8 cellular contexts compared by ENCODE assay signal in the genomic region with DNA sequence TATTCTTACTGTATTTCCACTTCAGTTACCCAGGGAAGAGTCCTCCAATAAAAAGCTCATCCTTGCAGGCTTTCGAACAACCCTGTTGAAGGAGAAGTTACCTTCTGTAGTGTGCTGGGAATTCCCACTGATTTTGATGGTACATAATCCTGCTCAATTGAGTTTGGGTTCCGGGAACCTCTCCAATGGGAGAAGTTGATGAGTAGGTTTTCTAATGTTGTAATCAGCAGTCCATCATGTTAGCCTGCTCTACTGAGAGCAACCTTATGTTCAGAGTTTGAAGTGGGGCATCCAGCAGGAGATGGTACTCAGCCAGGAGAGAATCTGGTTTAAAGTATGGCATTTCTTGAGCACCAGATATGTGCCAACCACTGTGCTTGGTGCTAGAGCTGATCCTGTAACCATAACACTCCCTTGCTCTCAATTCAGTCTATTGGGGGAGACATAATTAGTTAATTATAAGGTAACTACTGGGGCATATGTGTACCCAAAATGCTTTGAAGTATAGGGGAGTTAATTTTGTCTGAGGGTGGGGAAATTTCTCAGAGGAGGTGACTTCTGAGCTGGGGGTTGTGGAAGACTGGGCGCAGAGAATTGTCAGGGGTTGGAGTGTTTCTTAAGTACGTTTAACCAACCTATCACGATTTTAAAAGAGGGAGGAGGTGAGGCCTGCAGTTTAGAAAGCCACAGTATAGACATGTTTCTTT. TPM values are rescaled to one million over a fixed set of nuclear protein-coding genes. Genes with fewer than 3 reads are reported as not detected.
DNase-seq lines count a peak whose midpoint lies in the region; TF ChIP-seq lines count a peak whose summit lies in the region.

No MANE protein-coding gene starts in this region.

- H3K4me3 ChIP-seq in NB4 (ENCODE audit: low read depth, low read length) (peak overlapping the region; percentile 88), osteoblast (ENCODE audit: insufficient read depth, low read length) (peak overlapping the region; percentile 93)
- H3K4me3 ChIP-seq in effector memory CD4-positive, alpha-beta T cell (ENCODE audit: insufficient read depth, low read depth, low read length, poor library complexity, severe bottlenecking), result peak overlapping the region; percentile 18

- H3K4me1 ChIP-seq in effector memory CD4-positive, alpha-beta T cell (ENCODE audit: control insufficient read depth, insufficient read depth, low read length, poor library complexity, severe bottlenecking), result peaks cover 23% of the 10 kb centered on the region
- H3K4me1 ChIP-seq in osteoblast (ENCODE audit: insufficient read depth, low read length), result peaks cover 36% of the 10 kb centered on the region

- no peaks in the 10 kb centered on the region for H3K9me3 Mint-ChIP-seq in Calu3 (ENCODE audit: low read depth, unreplicated experiment)

- H3K27ac ChIP-seq in effector memory CD4-positive, alpha-beta T cell (ENCODE audit: insufficient read depth, low read length, poor library complexity, severe bottlenecking), result no peak overlapping the region
- peak overlapping the region; percentile 96 for H3K27ac ChIP-seq in osteoblast (ENCODE audit: low read depth, low read length)

- no peaks in the 10 kb centered on the region for H3K36me3 ChIP-seq in effector memory CD4-positive, alpha-beta T cell (ENCODE audit: control insufficient read depth, insufficient read depth, low read length)
- no peaks in the 10 kb centered on the region for H3K36me3 ChIP-seq in osteoblast (ENCODE audit: insufficient read depth, low read length)

- H3K27me3 Mint-ChIP-seq in Calu3 (ENCODE audit: unreplicated experiment), result no peaks in the 10 kb centered on the region

- no peak overlapping the region for H2AFZ ChIP-seq in osteoblast (ENCODE audit: low read length)

- peaks cover 45% of the 10 kb centered on the region for H4K20me1 ChIP-seq in osteoblast (ENCODE audit: insufficient read depth, low read length)

- no peaks in the 10 kb centered on the region for H3K27me3 ChIP-seq in effector memory CD4-positive, alpha-beta T cell (replicated peaks; ENCODE audit: control insufficient read depth, insufficient read depth, low read length, poor library complexity, severe bottlenecking)
- H3K27me3 ChIP-seq in osteoblast (ENCODE audit: insufficient read depth, low read length), result no peaks in the 10 kb centered on the region

- TF ChIP-seq CTCF in Calu3 (IDR thresholded peaks at IDR 0.05; ENCODE audit: unreplicated experiment) (no peak), NB4 (IDR thresholded peaks at IDR 0.05; ENCODE audit: low read depth, low read length) (no peak), osteoblast (IDR thresholded peaks at IDR 0.05; ENCODE audit: extremely low read depth, low read depth, low read length) (no peak)

- intact Hi-C loops in Calu3 (cut with micrococcal nuclease; ENCODE audit: unreplicated experiment), result loop anchor here (1.0 to 5.0 kb wide), 4 partner anchors 8 to 48 kb away; no protein-coding TSS in a partner anchor

- peaks cover 80% of the 10 kb centered on the region for H3K36me3 Mint-ChIP-seq in Calu3 (ENCODE audit: insufficient read depth, unreplicated experiment)

- H3K4me3 Mint-ChIP-seq in Calu3 (ENCODE audit: low read depth, unreplicated experiment), result peak overlapping the region; percentile 83

- no TSS peak for BruUV-seq in Calu3 (replicated peaks; lab: Mats Ljungman, UMichigan)

- peaks cover 64% of the 10 kb centered on the region for H3K4me1 Mint-ChIP-seq in Calu3 (ENCODE audit: low read depth, unreplicated experiment)

- DNase-seq in Calu3 (no peak), NB4 (ENCODE audit: low read depth) (no peak), osteoblast (ENCODE audit: insufficient read length, low spot score, missing footprints) (peak; percentile 78), inferior parietal cortex (ENCODE audit: extremely low spot score) (no peak), NCI-H345 treated with DMSO at 0.1 percent for 48 hours (lab: John Stamatoyannopoulos, UW; ENCODE audit: unreplicated experiment) (no peak), NCI-H1105 (lab: John Stamatoyannopoulos, UW) (no peak), NOMO-1 treated with DMSO at 0.1 percent for 48 hours (lab: John Stamatoyannopoulos, UW; ENCODE audit: unreplicated experiment) (no peak)
- DNase-seq in effector memory CD4-positive, alpha-beta T cell, result no peak

- no peak for TF ChIP-seq POLR2A in NB4 (IDR thresholded peaks at IDR 0.05; ENCODE audit: extremely low read depth, insufficient read length)

- peak overlapping the region; percentile 97 for H3K27ac Mint-ChIP-seq in Calu3 (ENCODE audit: unreplicated experiment)

- H3K79me2 ChIP-seq in osteoblast (ENCODE audit: insufficient read depth, low read length), result peaks cover 71% of the 10 kb centered on the region

- no peaks in the 10 kb centered on the region for H3K9me3 ChIP-seq in effector memory CD4-positive, alpha-beta T cell (ENCODE audit: control insufficient read depth, low read length)
- no peaks in the 10 kb centered on the region for H3K9me3 ChIP-seq in osteoblast (ENCODE audit: low read depth, low read length)

- CTCF ChIA-PET in Calu3 (lab: Charles Lee), result interaction anchor here (0.6 to 3.2 kb wide), 3 partner anchors 39 to 163 kb away, joined by 3 to 30 read pairs (median 3); no protein-coding TSS in a partner anchor

- H3K4me2 ChIP-seq in osteoblast (ENCODE audit: insufficient read depth, low read length), result peak overlapping the region; percentile 93

RNA-seq across cellular contexts. Expression of a gene that starts 2.1 kb away (rescaled TPM):
- 129 and 152 TPM in 2 replicates for total RNA-seq in Calu3 (2022)
- total RNA-seq in osteoblast, result 9.4 and 10.5 TPM in 2 replicates

Comparison
In these comparisons a context has a peak if more than half of its experiments do, and no peak if none do; other contexts are left out.
1. H3K4me3 ChIP-seq: peak in every context shown above with its lines; median percentile 93 in osteoblast; 88 in NB4; 18 in effector memory CD4-positive, alpha-beta T cell.
2. RNA of a gene that starts 2.1 kb away (total RNA-seq): 129 to 152 TPM in Calu3; 9.4 to 10.5 TPM in osteoblast; every median in the first group is over 10 times any median in the second.